ENCODE assay signal across 8 cellular contexts in the genomic region with DNA sequence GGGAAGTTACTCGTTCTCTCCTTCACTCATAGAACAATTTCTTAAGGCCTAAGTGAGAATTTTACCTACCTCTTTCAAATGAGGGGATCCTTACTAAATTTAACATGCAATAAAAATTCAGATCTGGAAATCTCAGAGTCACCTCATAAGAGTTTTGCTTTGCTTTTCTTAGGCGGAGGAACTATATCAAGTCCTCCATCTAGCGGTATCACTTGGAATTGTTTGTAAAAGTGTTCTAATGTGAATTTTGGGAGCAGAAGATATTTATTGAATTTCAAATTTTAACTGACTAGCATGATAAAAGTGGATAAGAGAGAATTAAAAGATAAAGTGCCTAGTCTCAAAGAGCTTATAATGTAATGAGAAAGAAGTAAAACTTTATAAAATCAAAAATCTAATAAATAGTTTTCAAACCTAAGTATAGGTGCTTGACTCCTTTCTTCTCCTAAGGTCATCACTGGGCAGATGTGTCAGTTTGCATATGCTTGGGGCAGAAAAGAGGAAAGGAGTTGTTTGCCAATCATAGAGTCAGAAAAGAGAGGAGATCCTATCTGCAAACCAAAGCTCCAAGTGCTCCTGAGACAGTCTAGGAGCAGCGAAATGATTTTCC.
A peak's percentile ranks its signal among the peaks of the same experiment; 100 is the strongest.
DNase-seq lines count a peak whose midpoint lies in the region; ATAC-seq, FAIRE-seq and TF ChIP-seq lines count a peak whose summit lies in the region.

No MANE protein-coding gene starts in this region.

- H3K9me3 Mint-ChIP-seq in stimulated activated naive B cell treated with anti-CD40 and anti-IgM and Interleukin-4, amounts not matched to agents 10 μg/mL and 1 μg/mL and 100 μg/mL, for 72 hours = no peaks in the 10 kb centered on the region

- no peak for FAIRE-seq in K562 (lab: Jason Lieb, UNC)

- DNase-seq in SIG-M5 treated with dmso at 0.1 percent for 504 hours (lab: John Stamatoyannopoulos, UW; ENCODE audit: unreplicated experiment) (peak; percentile 55), SIG-M5 (lab: John Stamatoyannopoulos, UW) (no peak), LNCaP clone FGC (ENCODE audit: low read depth) (no peak), K562 (ENCODE audit: extremely low read depth in 1 of 4, low spot score in 3 of 4) (peak; percentile 20 to 43 (median 24)), lung (ENCODE audit: low spot score) (no peak)
- no peak for DNase-seq in stimulated activated naive B cell treated with anti-CD40 and anti-IgM and Interleukin-4, amounts not matched to agents 10 μg/mL and 1 μg/mL and 100 μg/mL, for 72 hours

- CTCF ChIA-PET in K562 (lab: Yijun Ruan, JAX; ENCODE audit: low intra/inter-chr PET ratio) = interaction anchor here (0.8 to 1.6 kb wide), 5 partner anchors 24 to 1188 kb away, joined by 3 to 12 read pairs (median 4); no protein-coding TSS in a partner anchor

- H3K4me2 ChIP-seq in K562 (ENCODE audit: insufficient read depth, low read length) = no peak overlapping the region

- H3K27ac ChIP-seq in K562 (ENCODE audit: extremely low read depth, low read depth, low read length) (no peak overlapping the region), lung (ENCODE audit: low read depth in 1 of 2, low read length in 1 of 2) (no peak overlapping the region)

- H3K27me3 Mint-ChIP-seq in stimulated activated naive B cell treated with anti-CD40 and anti-IgM and Interleukin-4, amounts not matched to agents 10 μg/mL and 1 μg/mL and 100 μg/mL, for 72 hours = peaks cover 1 to 12% of the 10 kb centered on the region in 2 donors

- no peak overlapping the region for H3K9ac ChIP-seq in K562 (ENCODE audit: insufficient read depth in 1 of 2, low read depth in 2 of 2, low read length in 2 of 2)

- 0 out of 3 replicates have a peak, but pooled peaks have one; percentile 45 for ATAC-seq in K562
- no peak for ATAC-seq in lung (ENCODE audit: insufficient read depth, low FRiP score)
- ATAC-seq in HG02588 (IDR thresholded peaks at IDR 0.05; ENCODE audit: unreplicated experiment) = no peak
- ATAC-seq in GM18873 (IDR thresholded peaks at IDR 0.05; ENCODE audit: low FRiP score, unreplicated experiment) = no peak
- no peak for ATAC-seq in stimulated activated naive B cell treated with anti-CD40 and anti-IgM and Interleukin-4, amounts not matched to agents 10 μg/mL and 1 μg/mL and 100 μg/mL, for 72 hours (replicated peaks)

- POLR2A ChIA-PET in K562 (lab: Yijun Ruan, JAX) = no interaction called here

- TF ChIP-seq POLR2A in K562 (conservative IDR thresholded peaks at IDR 0.05) = no peak

- no peaks in the 10 kb centered on the region for H3K9me1 ChIP-seq in K562 (ENCODE audit: control insufficient read depth, insufficient read depth, low read length)

- no peak overlapping the region for H3K4me3 ChIP-seq in LNCaP clone FGC (ENCODE audit: low read depth, low read length)
- no peak overlapping the region for H3K4me3 ChIP-seq in K562
- H3K4me3 ChIP-seq in lung = no peak overlapping the region

- in situ Hi-C loops in K562 (cut with MboI) = loop anchor here (10.0 kb wide), 1 partner anchor 1134 kb away; no protein-coding TSS in a partner anchor

- H3K4me3 Mint-ChIP-seq in stimulated activated naive B cell treated with anti-CD40 and anti-IgM and Interleukin-4, amounts not matched to agents 10 μg/mL and 1 μg/mL and 100 μg/mL, for 72 hours = no peak overlapping the region

- H3K79me2 ChIP-seq in K562 (ENCODE audit: control insufficient read depth, insufficient read depth, low read length) = no peaks in the 10 kb centered on the region

- no peak overlapping the region for H2AFZ ChIP-seq in K562 (ENCODE audit: low read depth, low read length)

- no peaks in the 10 kb centered on the region for H4K20me1 ChIP-seq in K562 (replicated peaks; ENCODE audit: control insufficient read depth, insufficient read depth, low read length)

- H3K9me3 ChIP-seq in K562 (replicated peaks; ENCODE audit: control insufficient read depth, insufficient read depth, low read depth, low read length) (no peaks in the 10 kb centered on the region), lung (ENCODE audit: control insufficient read depth in 2 of 2, insufficient read depth in 1 of 2, low read length in 1 of 2) (no peaks in the 10 kb centered on the region)

- TF ChIP-seq RAD21 in K562 (CRISPR knock-in tag; conservative IDR thresholded peaks at IDR 0.05 in 1 of 2, IDR thresholded peaks at IDR 0.05 in 1 of 2) = peak; percentile 76 to 81

- no peaks in the 10 kb centered on the region for H3K36me3 Mint-ChIP-seq in stimulated activated naive B cell treated with anti-CD40 and anti-IgM and Interleukin-4, amounts not matched to agents 10 μg/mL and 1 μg/mL and 100 μg/mL, for 72 hours

- BruUV-seq in K562 (replicated peaks; lab: Mats Ljungman, UMichigan) = no TSS peak

- TF ChIP-seq CTCF in LNCaP clone FGC (IDR thresholded peaks at IDR 0.05; ENCODE audit: control insufficient read depth, extremely low read depth, insufficient read depth) (peak; percentile 61), K562 (IDR thresholded peaks at IDR 0.05 in 2 of 3, conservative IDR thresholded peaks at IDR 0.05 in 1 of 3; ENCODE audit: insufficient read depth in 2 of 3, low read depth in 1 of 3, low read length in 3 of 3) (peak; percentile 39 to 70 (median 55); a peak in 4 of 6 replicates), lung (IDR thresholded peaks at IDR 0.05; ENCODE audit: control extremely low read depth, extremely low read depth) (peak; percentile 25)

- H3K27me3 ChIP-seq in K562 (ENCODE audit: control insufficient read depth in 2 of 2, insufficient read depth in 2 of 2, low read length in 2 of 2) (no peaks in the 10 kb centered on the region), lung (ENCODE audit: control insufficient read depth, insufficient read depth) (no peaks in the 10 kb centered on the region)

- H3K36me3 ChIP-seq in K562 (ENCODE audit: control insufficient read depth, insufficient read depth, low read length) = no peaks in the 10 kb centered on the region
- H3K36me3 ChIP-seq in lung (ENCODE audit: control insufficient read depth in 2 of 2, insufficient read depth in 2 of 2, low read length in 2 of 2) = no peaks in the 10 kb centered on the region

- no peaks in the 10 kb centered on the region for H3K4me1 ChIP-seq in K562 (replicated peaks in 1 of 2; ENCODE audit: control insufficient read depth in 2 of 2, insufficient read depth in 2 of 2, low read length in 2 of 2)
- no peaks in the 10 kb centered on the region for H3K4me1 ChIP-seq in lung (ENCODE audit: control insufficient read depth in 2 of 2, insufficient read depth in 2 of 2, low read length in 2 of 2)

- 0% methylated on average over 4 of the region's 4 CpGs for whole genome bisulfite sequencing in K562 (ENCODE audit: insufficient coverage, low coverage, missing lambda C conversion rate)
- 36 to 39% methylated on average over 4 of the region's 4 CpGs for WGBS in lung, 2 donors

- no peaks in the 10 kb centered on the region for H3K4me1 Mint-ChIP-seq in stimulated activated naive B cell treated with anti-CD40 and anti-IgM and Interleukin-4, amounts not matched to agents 10 μg/mL and 1 μg/mL and 100 μg/mL, for 72 hours

- no peak overlapping the region for H3K27ac Mint-ChIP-seq in stimulated activated naive B cell treated with anti-CD40 and anti-IgM and Interleukin-4, amounts not matched to agents 10 μg/mL and 1 μg/mL and 100 μg/mL, for 72 hours

- intact Hi-C loops in K562 (cut with micrococcal nuclease) = loop anchor here (2.0 to 10.0 kb wide), 3 partner anchors 194 to 426 kb away; partner anchors contain the start of gene FYB1

- TF ChIP-seq EP300 in K562 (IDR thresholded peaks at IDR 0.05; ENCODE audit: low read length) = no peak

TF ChIP-seq in K562, 482 proteins besides CTCF, POLR2A, EP300 and RAD21 (continues in another document):
- TF ChIP-seq, protein P1, sequence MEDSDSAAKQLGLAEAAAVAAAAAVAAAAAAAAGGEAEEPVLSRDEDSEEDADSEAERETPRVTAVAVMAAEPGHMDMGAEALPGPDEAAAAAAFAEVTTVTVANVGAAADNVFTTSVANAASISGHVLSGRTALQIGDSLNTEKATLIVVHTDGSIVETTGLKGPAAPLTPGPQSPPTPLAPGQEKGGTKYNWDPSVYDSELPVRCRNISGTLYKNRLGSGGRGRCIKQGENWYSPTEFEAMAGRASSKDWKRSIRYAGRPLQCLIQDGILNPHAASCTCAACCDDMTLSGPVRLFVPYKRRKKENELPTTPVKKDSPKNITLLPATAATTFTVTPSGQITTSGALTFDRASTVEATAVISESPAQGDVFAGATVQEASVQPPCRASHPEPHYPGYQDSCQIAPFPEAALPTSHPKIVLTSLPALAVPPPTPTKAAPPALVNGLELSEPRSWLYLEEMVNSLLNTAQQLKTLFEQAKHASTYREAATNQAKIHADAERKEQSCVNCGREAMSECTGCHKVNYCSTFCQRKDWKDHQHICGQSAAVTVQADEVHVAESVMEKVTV (CRISPR knock-in tag; IDR thresholded peaks at IDR 0.05) = peak; percentile 51; the same call in 1 of the 2 replicates
- TF ChIP-seq UBTF (IDR thresholded peaks at IDR 0.05; ENCODE audit: borderline replicate concordance in 1 of 2, low read depth in 2 of 2, low read length in 2 of 2) (no peak), SMC3 (conservative IDR thresholded peaks at IDR 0.05; ENCODE audit: insufficient read depth, low read depth, low read length) (0 out of 2 replicates have a peak, but pooled peaks have one; percentile 2)

Comparison
In these comparisons a context has a peak if more than half of its experiments do, and no peak if none do; other contexts are left out.
1. DNase-seq: peak in SIG-M5 treated with dmso at 0.1 percent for 504 hours (single experiment) and K562 (4 of 4); none in SIG-M5 (single experiment), LNCaP clone FGC (single experiment), lung (single experiment) and stimulated activated naive B cell treated with anti-CD40 and anti-IgM and Interleukin-4, amounts not matched to agents 10 μg/mL and 1 μg/mL and 100 μg/mL, for 72 hours (single experiment).
2. Peak in every context shown above with its lines, with median percentiles within 50 percentile points of each other: CTCF ChIP-seq.